17 cellular contexts compared by ENCODE assay signal in genomic region chr4:184668096-184668495, GRCh38. TPM values are rescaled to one million over a fixed set of nuclear protein-coding genes. Genes with fewer than 3 reads are reported as not detected.
A peak's percentile ranks its signal among the peaks of the same experiment; 100 is the strongest.
DNase-seq lines count a peak whose midpoint lies in the region; ATAC-seq and TF ChIP-seq lines count a peak whose summit lies in the region.
"Had no signal": no experiment of that assay in that cellular context is flagged by ENCODE, and none has a peak within 500 bp of the region (broad histone marks: within the 10 kb centered on the region; RNA-seq: fewer than 3 reads in every experiment).

No MANE protein-coding gene starts in this region.

- intact Hi-C loops in activated T-helper 2 cell treated with anti-CD3 and anti-CD28 coated beads, Interferon-gamma antibody, Interleukin-2, Interleukin-4, amounts not matched to agents 10 μg/mL and 5 μg/mL and 100 μg/mL, durations not matched to agents 14 hours and 24 hours and 36 hours (cut with micrococcal nuclease) = no loop called here

- H3K27ac Mint-ChIP-seq in activated T-helper 2 cell treated with anti-CD3 and anti-CD28 coated beads, Interferon-gamma antibody, Interleukin-2, Interleukin-4, amounts not matched to agents 10 μg/mL and 5 μg/mL and 100 μg/mL, durations not matched to agents 14 hours and 24 hours and 36 hours = peak overlapping the region; percentile 81

- no peak for TF ChIP-seq CTCF in right atrium auricular region (IDR thresholded peaks at IDR 0.05)

- DNase-seq in activated T-helper 2 cell treated with anti-CD3 and anti-CD28 coated beads, Interferon-gamma antibody, Interleukin-2, Interleukin-4, amounts not matched to agents 10 μg/mL and 5 μg/mL and 100 μg/mL, durations not matched to agents 14 hours and 24 hours and 36 hours (ENCODE audit: low spot score) = no peak
- DNase-seq in right atrium auricular region (ENCODE audit: low spot score) = no peak
- no peak for DNase-seq in DMS79 (lab: John Stamatoyannopoulos, UW)
- DNase-seq in mucosa of gallbladder (ENCODE audit: low spot score) = no peak
- DNase-seq: activated CD4-positive, alpha-beta T cell treated with anti-CD3 and anti-CD28 coated beads for 1 hour; HCEC 1CT; left ventricle myocardium inferior; naive B cell; NCI-H1694; SHP77 treated with DMSO at 0.1 percent for 48 hours had no signal

- H3K36me3 Mint-ChIP-seq in activated T-helper 2 cell treated with anti-CD3 and anti-CD28 coated beads, Interferon-gamma antibody, Interleukin-2, Interleukin-4, amounts not matched to agents 10 μg/mL and 5 μg/mL and 100 μg/mL, durations not matched to agents 14 hours and 24 hours and 36 hours (ENCODE audit: low read depth) = peaks cover 40% of the 10 kb centered on the region

- H3K9me3 Mint-ChIP-seq in activated T-helper 2 cell treated with anti-CD3 and anti-CD28 coated beads, Interferon-gamma antibody, Interleukin-2, Interleukin-4, amounts not matched to agents 10 μg/mL and 5 μg/mL and 100 μg/mL, durations not matched to agents 14 hours and 24 hours and 36 hours = no peaks in the 10 kb centered on the region
- H3K9me3 Mint-ChIP-seq: naive B cell had no signal

- H3K9ac ChIP-seq in BLaER1 = no peak overlapping the region

- H3K27me3 Mint-ChIP-seq in activated T-helper 2 cell treated with anti-CD3 and anti-CD28 coated beads, Interferon-gamma antibody, Interleukin-2, Interleukin-4, amounts not matched to agents 10 μg/mL and 5 μg/mL and 100 μg/mL, durations not matched to agents 14 hours and 24 hours and 36 hours (ENCODE audit: low read depth) = no peaks in the 10 kb centered on the region
- H3K27me3 Mint-ChIP-seq: naive B cell had no signal

- H3K4me3 Mint-ChIP-seq in activated T-helper 2 cell treated with anti-CD3 and anti-CD28 coated beads, Interferon-gamma antibody, Interleukin-2, Interleukin-4, amounts not matched to agents 10 μg/mL and 5 μg/mL and 100 μg/mL, durations not matched to agents 14 hours and 24 hours and 36 hours (ENCODE audit: low read depth) = no peak overlapping the region

- H3K4me2 ChIP-seq in BLaER1 = peak overlapping the region; percentile 65

- no peaks in the 10 kb centered on the region for H3K9me3 ChIP-seq in BLaER1
- no peaks in the 10 kb centered on the region for H3K9me3 ChIP-seq in muscle layer of duodenum (ENCODE audit: control insufficient read depth in 1 of 2, low read length in 2 of 2)
- H3K9me3 ChIP-seq in right atrium auricular region = no peaks in the 10 kb centered on the region
- H3K9me3 ChIP-seq: ascending aorta, gastroesophageal sphincter, left ventricle myocardium inferior had no signal

- H3K27me3 ChIP-seq in BLaER1 (no peaks in the 10 kb centered on the region), muscle layer of duodenum (ENCODE audit: low read depth, low read length) (no peaks in the 10 kb centered on the region), right atrium auricular region (no peaks in the 10 kb centered on the region)
- H3K27me3 ChIP-seq: ascending aorta, gastroesophageal sphincter had no signal

- H3K4me1 Mint-ChIP-seq in activated T-helper 2 cell treated with anti-CD3 and anti-CD28 coated beads, Interferon-gamma antibody, Interleukin-2, Interleukin-4, amounts not matched to agents 10 μg/mL and 5 μg/mL and 100 μg/mL, durations not matched to agents 14 hours and 24 hours and 36 hours (ENCODE audit: low read depth) = peaks cover 37% of the 10 kb centered on the region

- H3K4me3 ChIP-seq in BLaER1 (no peak overlapping the region), muscle layer of duodenum (ENCODE audit: low read depth in 1 of 2, low read length in 2 of 2) (no peak overlapping the region), right atrium auricular region (no peak overlapping the region)
- H3K4me3 ChIP-seq: ascending aorta, coronary artery, gastroesophageal sphincter, left ventricle myocardium inferior had no signal

- no peaks in the 10 kb centered on the region for H4K20me1 ChIP-seq in BLaER1

- H3K27ac ChIP-seq in BLaER1 (no peak overlapping the region; the same call in 1 of the 2 replicates), muscle layer of duodenum (ENCODE audit: low read length) (peak overlapping the region; percentile 21), right atrium auricular region (no peak overlapping the region)
- H3K27ac ChIP-seq: ascending aorta, coronary artery, gastroesophageal sphincter, left ventricle myocardium inferior had no signal

- H3K4me1 ChIP-seq in BLaER1 (peaks cover 14% of the 10 kb centered on the region), muscle layer of duodenum (ENCODE audit: control insufficient read depth in 1 of 2, insufficient read depth in 2 of 2, low read length in 2 of 2) (no peaks in the 10 kb centered on the region), right atrium auricular region (peaks cover 0 to 10% of the 10 kb centered on the region in 2 donors)
- H3K4me1 ChIP-seq: ascending aorta, gastroesophageal sphincter, left ventricle myocardium inferior had no signal

- H3K36me3 ChIP-seq in BLaER1 (peaks cover 75% of the 10 kb centered on the region), muscle layer of duodenum (ENCODE audit: control insufficient read depth in 1 of 2, insufficient read depth in 2 of 2, low read length in 2 of 2) (peaks cover 13 to 54% of the 10 kb centered on the region in 2 donors), right atrium auricular region (peaks cover 17% of the 10 kb centered on the region)

- peak; percentile 9 for ATAC-seq in GM18907 (IDR thresholded peaks at IDR 0.05; ENCODE audit: unreplicated experiment)
- ATAC-seq in GM18909 (IDR thresholded peaks at IDR 0.05; ENCODE audit: poor library complexity, unreplicated experiment) = no peak
- ATAC-seq: gastroesophageal sphincter had no signal

RNA-seq across cellular contexts. Expression of gene PRIMPOL, which starts 18.6 kb away (rescaled TPM):
- 16.2 and 17.6 TPM in 2 replicates for total RNA-seq in activated T-helper 2 cell treated with anti-CD3 and anti-CD28 coated beads, Interferon-gamma antibody, Interleukin-2, Interleukin-4, amounts not matched to agents 10 μg/mL and 5 μg/mL and 100 μg/mL, durations not matched to agents 14 hours and 24 hours and 36 hours
- total RNA-seq in right atrium auricular region = 10 to 100 TPM in 1 of 2 donors, 1 to 10 TPM in 1; 7.1 to 15.2 TPM
- 15.9 TPM for total RNA-seq in mucosa of gallbladder

RNA-seq across cellular contexts. Expression of gene CASP3, which starts 18.8 kb away (rescaled TPM):
- 90.9 and 94.1 TPM in 2 replicates for total RNA-seq in activated T-helper 2 cell treated with anti-CD3 and anti-CD28 coated beads, Interferon-gamma antibody, Interleukin-2, Interleukin-4, amounts not matched to agents 10 μg/mL and 5 μg/mL and 100 μg/mL, durations not matched to agents 14 hours and 24 hours and 36 hours
- total RNA-seq in right atrium auricular region = 10 to 100 TPM; 10.3 to 12.1 TPM
- total RNA-seq in mucosa of gallbladder = 20.5 TPM
